Comparison of ENCODE assay signal across 12 cellular contexts in the genomic region with DNA sequence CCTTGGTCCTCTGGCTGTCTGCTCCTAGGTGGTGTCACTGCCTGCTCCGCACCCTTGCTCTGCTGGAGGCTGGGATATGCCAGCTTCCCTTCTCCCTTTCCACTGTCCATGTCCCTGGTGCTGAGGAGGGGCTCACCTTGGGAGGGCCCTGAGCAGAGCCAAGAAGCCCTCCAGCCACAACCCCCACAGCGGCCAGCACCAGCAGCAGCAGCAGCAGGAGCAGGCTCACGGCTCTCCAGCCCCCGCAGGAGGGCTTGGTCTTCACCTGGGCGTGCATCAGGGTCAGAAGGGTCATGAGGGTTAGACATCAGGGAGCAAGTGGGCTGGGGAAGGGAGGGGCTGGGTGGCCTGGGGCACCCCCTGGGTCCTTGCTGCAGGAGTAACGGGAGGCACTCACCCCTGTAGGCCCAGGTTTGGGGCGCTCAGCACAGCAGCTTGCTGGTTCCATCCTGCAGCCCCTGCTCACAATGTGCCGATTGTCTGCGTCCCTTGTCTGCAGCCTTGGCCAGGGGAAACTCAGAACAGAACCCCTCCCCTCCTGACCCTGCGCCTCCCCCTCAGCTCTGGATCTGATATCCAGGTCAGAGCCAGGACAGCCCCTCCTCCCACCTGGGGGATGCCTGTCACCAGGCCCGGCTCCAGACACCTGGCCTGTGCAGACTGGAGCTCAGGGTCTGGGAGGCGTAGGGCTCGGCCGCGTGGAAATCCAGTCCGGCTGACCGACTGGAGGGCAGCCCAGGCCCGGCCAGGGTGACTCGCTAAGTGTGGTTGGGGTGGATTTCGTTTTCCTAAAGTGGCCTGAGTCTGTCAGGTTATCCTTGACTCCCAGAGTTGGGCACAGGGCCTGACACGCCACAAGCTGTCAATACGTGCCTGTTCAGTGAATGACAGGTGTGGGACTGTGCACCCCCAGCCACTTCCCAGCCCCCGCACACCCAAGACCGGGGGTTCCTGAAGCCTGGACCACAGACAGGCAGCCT. TPM values are rescaled to one million over a fixed set of nuclear protein-coding genes. Genes with fewer than 3 reads are reported as not detected.
DNase-seq lines count a peak whose midpoint lies in the region; ATAC-seq and TF ChIP-seq lines count a peak whose summit lies in the region.
"Had no signal": no experiment of that assay in that cellular context is flagged by ENCODE, and none has a peak within 500 bp of the region (broad histone marks: within the 10 kb centered on the region; RNA-seq: fewer than 3 reads in every experiment).

A gene (minus strand): TSS at position 478 of the 980 bp plus-strand sequence. CDS start 30 bp downstream, at position 448.

- peak within 1 kb of the TSS; percentile 58 for H3K27ac ChIP-seq in neural progenitor cell
- H3K27ac ChIP-seq in effector memory CD4-positive, alpha-beta T cell (ENCODE audit: insufficient read depth, low read length, poor library complexity, severe bottlenecking) = no peak within 1 kb of the TSS
- H3K27ac ChIP-seq: sigmoid colon had no signal

- H3K27ac Mint-ChIP-seq in Calu3 (ENCODE audit: unreplicated experiment) (peak within 1 kb of the TSS; percentile 72), neural progenitor cell (no peak within 1 kb of the TSS)

- no peaks in the 10 kb centered on the region for H3K9me3 Mint-ChIP-seq in Calu3 (ENCODE audit: low read depth, unreplicated experiment)
- no peaks in the 10 kb centered on the region for H3K9me3 Mint-ChIP-seq in neural progenitor cell

- peaks cover 42% of the 10 kb centered on the region for H3K4me1 Mint-ChIP-seq in Calu3 (ENCODE audit: low read depth, unreplicated experiment)
- H3K4me1 Mint-ChIP-seq in neural progenitor cell = peaks cover 28% of the 10 kb centered on the region

- peaks cover 41% of the 10 kb centered on the region for H3K79me2 ChIP-seq in neural progenitor cell (ENCODE audit: low read depth)

- H3K4me3 Mint-ChIP-seq in Calu3 (ENCODE audit: low read depth, unreplicated experiment) (peak within 1 kb of the TSS; percentile 78), neural progenitor cell (peak within 1 kb of the TSS; percentile 73)

- no peak within 1 kb of the TSS for H2AFZ ChIP-seq in neural progenitor cell (replicated peaks)

- CTCF ChIA-PET in Calu3 (lab: Charles Lee) = no interaction called here

- intact Hi-C loops in Calu3 (cut with micrococcal nuclease; ENCODE audit: unreplicated experiment) = no loop called here

- BruUV-seq in Calu3 (replicated peaks; lab: Mats Ljungman, UMichigan) = no TSS peak

- TF ChIP-seq CTCF in Calu3 (IDR thresholded peaks at IDR 0.05; ENCODE audit: unreplicated experiment) (no peak), neural progenitor cell (IDR thresholded peaks at IDR 0.05) (no peak)

- H3K27me3 ChIP-seq in neural progenitor cell = no peaks in the 10 kb centered on the region
- no peaks in the 10 kb centered on the region for H3K27me3 ChIP-seq in effector memory CD4-positive, alpha-beta T cell (replicated peaks; ENCODE audit: control insufficient read depth, insufficient read depth, low read length, poor library complexity, severe bottlenecking)
- H3K27me3 ChIP-seq: sigmoid colon had no signal

- DNase-seq in Calu3 (no peak), LHCN-M2 (ENCODE audit: low read depth) (peak; percentile 60), cerebellum (ENCODE audit: low spot score) (peak; percentile 35), neural progenitor cell (ENCODE audit: low spot score) (no peak)
- no peak for DNase-seq in effector memory CD4-positive, alpha-beta T cell
- no peak for DNase-seq in stimulated activated CD4-positive, alpha-beta T cell treated with anti-CD3 and anti-CD28 coated beads, Interleukin-1b, Interleukin-23, amount 100 ng/mL, for 48 hours
- DNase-seq: activated CD4-positive, CD25-positive, alpha-beta regulatory T cell; amniotic stem cell; DMS79; sigmoid colon had no signal

- H3K9ac ChIP-seq in neural progenitor cell = no peak within 1 kb of the TSS

- H3K4me2 ChIP-seq in neural progenitor cell = no peak within 1 kb of the TSS

- ATAC-seq in HG02852 (IDR thresholded peaks at IDR 0.05; ENCODE audit: unreplicated experiment) (no peak), HG02938 (IDR thresholded peaks at IDR 0.05; ENCODE audit: unreplicated experiment) (no peak)

- no peaks in the 10 kb centered on the region for H3K9me3 ChIP-seq in neural progenitor cell (ENCODE audit: low read depth)
- H3K9me3 ChIP-seq in effector memory CD4-positive, alpha-beta T cell (ENCODE audit: control insufficient read depth, low read length) = no peaks in the 10 kb centered on the region
- H3K9me3 ChIP-seq: sigmoid colon had no signal

- peaks cover 16% of the 10 kb centered on the region for H3K4me1 ChIP-seq in neural progenitor cell
- peaks cover 27% of the 10 kb centered on the region for H3K4me1 ChIP-seq in effector memory CD4-positive, alpha-beta T cell (ENCODE audit: control insufficient read depth, insufficient read depth, low read length, poor library complexity, severe bottlenecking)

- H3F3A ChIP-seq in neural progenitor cell (ENCODE audit: low read depth) = peaks cover 43% of the 10 kb centered on the region

- no peaks in the 10 kb centered on the region for H3K36me3 ChIP-seq in neural progenitor cell
- peaks cover 21% of the 10 kb centered on the region for H3K36me3 ChIP-seq in effector memory CD4-positive, alpha-beta T cell (ENCODE audit: control insufficient read depth, insufficient read depth, low read length)

- H3K36me3 Mint-ChIP-seq in Calu3 (ENCODE audit: insufficient read depth, unreplicated experiment) (peaks cover 89% of the 10 kb centered on the region), neural progenitor cell (peaks cover 12% of the 10 kb centered on the region)

- H3K4me3 ChIP-seq in neural progenitor cell = no peak within 1 kb of the TSS
- no peak within 1 kb of the TSS for H3K4me3 ChIP-seq in effector memory CD4-positive, alpha-beta T cell (ENCODE audit: insufficient read depth, low read depth, low read length, poor library complexity, severe bottlenecking)
- H3K4me3 ChIP-seq: sigmoid colon had no signal

- no peaks in the 10 kb centered on the region for H3K27me3 Mint-ChIP-seq in Calu3 (ENCODE audit: unreplicated experiment)
- peaks cover 13% of the 10 kb centered on the region for H3K27me3 Mint-ChIP-seq in neural progenitor cell (ENCODE audit: insufficient read depth, low read depth)

- H4K20me1 ChIP-seq in neural progenitor cell (ENCODE audit: low read depth) = peaks cover 41% of the 10 kb centered on the region

RNA-seq across cellular contexts. Expression of the gene that starts here (rescaled TPM):
- total RNA-seq in Calu3 (2022) = 15.8 and 17.3 TPM in 2 replicates
- 4.4 and 6.2 TPM in 2 replicates for total RNA-seq in LHCN-M2 (2014; rRNA removed)
- polyA plus RNA-seq in LHCN-M2 (2012) = 1.2 TPM
- 12.3 TPM for total RNA-seq in cerebellum
- total RNA-seq in neural progenitor cell (ENCODE audit: low replicate concordance) = 5.2 and 14.5 TPM in 2 replicates

Comparison
In these comparisons a context has a peak if more than half of its experiments do, and no peak if none do; other contexts are left out.
1. DNase-seq: peak in LHCN-M2 (single experiment) and cerebellum (single experiment); none in Calu3 (single experiment), neural progenitor cell (single experiment), effector memory CD4-positive, alpha-beta T cell (0 of 3) and stimulated activated CD4-positive, alpha-beta T cell treated with anti-CD3 and anti-CD28 coated beads, Interleukin-1b, Interleukin-23, amount 100 ng/mL, for 48 hours (single experiment).